Comparison of ENCODE assay signal across 23 cellular contexts in genomic region chr21:36882776-36883175, GRCh38.
"Had no signal": no experiment of that assay in that cellular context is flagged by ENCODE, and none has a peak within 500 bp of the region (broad histone marks: within the 10 kb centered on the region; RNA-seq: fewer than 3 reads in every experiment).

No MANE protein-coding gene starts in this region.

- H3K4me3 ChIP-seq: gastrocnemius medialis, heart left ventricle, pancreas, stomach, transverse colon, uterus had no signal

- H3K36me3 ChIP-seq: brain microvascular endothelial cell, gastrocnemius medialis, heart left ventricle, pancreas, transverse colon, uterus had no signal

- H3K27ac ChIP-seq: gastrocnemius medialis, heart left ventricle, pancreas, stomach, transverse colon, uterus, WERI-Rb-1 had no signal

- DNase-seq: activated CD4-positive, alpha-beta T cell treated with anti-CD3 and anti-CD28 coated beads, Interleukin-2, amount 50 U/mL, for 1 hour; activated CD4-positive, CD25-positive, alpha-beta regulatory T cell treated with anti-CD3 and anti-CD28 coated beads, Interleukin-2, amount 50 U/mL, for 72 hours; activated CD8-positive, alpha-beta T cell treated with anti-CD3 and anti-CD28 coated beads, Interleukin-2, amount 10 ng/mL, durations not matched to agents 7 days and 5 days; activated gamma-delta T cell; activated naive CD4-positive, alpha-beta T cell treated with anti-CD3 and anti-CD28 coated beads, Interleukin-2, amount 50 U/mL, for 16 hours; aorta; brain microvascular endothelial cell; caudate nucleus; dermis blood vessel endothelial cell; effector memory CD4-positive, alpha-beta T cell; gastrocnemius medialis; heart left ventricle; left cardiac atrium; midbrain; natural killer cell; pancreas; right cardiac atrium; stimulated activated CD4-positive, alpha-beta T cell treated with anti-CD3 and anti-CD28 coated beads, Interleukin-1b, Interleukin-23, amount 100 ng/mL, for 48 hours; stomach; transverse colon; uterus; WERI-Rb-1 had no signal

- H3K4me1 ChIP-seq: heart left ventricle, pancreas, stomach, transverse colon, uterus had no signal

- H3K9me3 ChIP-seq: gastrocnemius medialis, pancreas, uterus had no signal

- ATAC-seq: activated CD8-positive, alpha-beta T cell treated with anti-CD3 and anti-CD28 coated beads, Interleukin-2, amount 10 ng/mL, durations not matched to agents 7 days and 5 days; gastrocnemius medialis; natural killer cell; pancreas; right cardiac atrium had no signal

- FAIRE-seq: islet of Langerhans, pancreas had no signal

- H3K27me3 ChIP-seq: brain microvascular endothelial cell, gastrocnemius medialis, heart left ventricle, pancreas, stomach, transverse colon, uterus had no signal
